In the genomic region with DNA sequence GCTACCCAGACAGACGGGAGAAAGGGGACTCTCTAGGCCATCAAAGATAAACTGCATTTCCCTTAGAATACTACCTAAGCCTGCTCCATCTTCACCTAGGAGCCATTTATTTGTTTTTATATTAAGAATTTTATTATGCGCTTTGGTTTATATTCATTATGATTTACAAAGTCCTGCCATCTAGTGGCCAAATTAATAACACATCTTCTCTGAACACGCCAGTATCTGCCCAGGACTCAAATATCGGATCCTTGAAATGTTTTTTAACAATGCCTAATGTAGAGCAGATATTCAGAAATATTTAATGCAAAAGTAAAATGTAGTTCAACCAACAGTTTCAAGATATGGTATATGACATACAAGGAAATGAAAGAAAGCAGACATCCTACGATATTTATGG, we compare ENCODE assay signal across 8 cellular contexts. TPM values are rescaled to one million over a fixed set of nuclear protein-coding genes. Genes with fewer than 3 reads are reported as not detected.
A peak's percentile ranks its signal among the peaks of the same experiment; 100 is the strongest.
DNase-seq lines count a peak whose midpoint lies in the region; ATAC-seq, FAIRE-seq and TF ChIP-seq lines count a peak whose summit lies in the region.

No MANE protein-coding gene starts in this region.

- H3K27me3 ChIP-seq in PC-3 (ENCODE audit: low read length) (0 out of 2 replicates have a peak, but pooled peaks cover 6% of the 10 kb centered on the region), thoracic aorta (replicated peaks; ENCODE audit: insufficient read depth) (no peaks in the 10 kb centered on the region)

- DNase-seq in AG09309 (ENCODE audit: low read depth) = no peak
- DNase-seq in GM18507 (ENCODE audit: extremely low spot score, insufficient read length, low read depth) = no peak
- peak; percentile 68 for DNase-seq in PC-3
- peak; percentile 51 for DNase-seq in fibroblast of peridontal ligament (ENCODE audit: extremely low read depth)
- no peak for DNase-seq in thoracic aorta (ENCODE audit: low spot score)
- DNase-seq in activated T-cell treated with anti-CD3 and anti-CD28 coated beads for 4 hours = no peak
- no peak for DNase-seq in T-helper 9 cell
- DNase-seq in activated T-helper 1 cell treated with anti-CD3 and anti-CD28 coated beads, Interleukin-12 subunit alpha, Interleukin-12 subunit beta, Interleukin-2, Interleukin-4 antibody, amounts not matched to agents 30 ng/mL and 10 ng/mL and 1 ng/mL, durations not matched to agents 14 hours and 24 hours and 36 hours (ENCODE audit: low spot score) = no peak

- H3K4me2 ChIP-seq in PC-3 (ENCODE audit: low read length) = peak overlapping the region; percentile 74; the same call in 1 of the 2 replicates

- H3K27ac Mint-ChIP-seq in activated T-helper 1 cell treated with anti-CD3 and anti-CD28 coated beads, Interleukin-12 subunit alpha, Interleukin-12 subunit beta, Interleukin-2, Interleukin-4 antibody, amounts not matched to agents 30 ng/mL and 10 ng/mL and 1 ng/mL, durations not matched to agents 14 hours and 24 hours and 36 hours = no peak overlapping the region

- H3K4me1 ChIP-seq in PC-3 (ENCODE audit: insufficient read depth, low read length) (no peaks in the 10 kb centered on the region), thoracic aorta (ENCODE audit: control insufficient read depth in 1 of 2, low read depth in 2 of 2) (no peaks in the 10 kb centered on the region)

- H3K4me3 ChIP-seq in AG09309 (ENCODE audit: control insufficient read depth, low read depth, low read length) = no peak overlapping the region
- peak overlapping the region; percentile 59; the same call in 1 of the 2 replicates for H3K4me3 ChIP-seq in PC-3 (ENCODE audit: low read length)
- no peak overlapping the region for H3K4me3 ChIP-seq in thoracic aorta

- TF ChIP-seq CTCF in AG09309 (IDR thresholded peaks at IDR 0.05; ENCODE audit: control insufficient read depth, insufficient read depth, low read depth, low read length, missing control alignments) (peak; percentile 50), PC-3 (conservative IDR thresholded peaks at IDR 0.05; ENCODE audit: low read depth, low read length) (peak; percentile 69), thoracic aorta (IDR thresholded peaks at IDR 0.05) (peak; percentile 32)

- CTCF ChIA-PET in PC-3 (lab: Charles Lee) = no interaction called here

- no peak overlapping the region for H3K4me3 Mint-ChIP-seq in activated T-helper 1 cell treated with anti-CD3 and anti-CD28 coated beads, Interleukin-12 subunit alpha, Interleukin-12 subunit beta, Interleukin-2, Interleukin-4 antibody, amounts not matched to agents 30 ng/mL and 10 ng/mL and 1 ng/mL, durations not matched to agents 14 hours and 24 hours and 36 hours

- H3K9me3 ChIP-seq in PC-3 (ENCODE audit: low read length) (no peaks in the 10 kb centered on the region), thoracic aorta (no peaks in the 10 kb centered on the region)

- no peaks in the 10 kb centered on the region for H4K20me1 ChIP-seq in PC-3 (ENCODE audit: low read length)

- peak overlapping the region; percentile 67; the same call in 1 of the 2 replicates for H2AFZ ChIP-seq in PC-3 (ENCODE audit: low read length)

- ATAC-seq in PC-3 = peak; percentile 49; the same call in 1 of the 2 replicates
- ATAC-seq in thoracic aorta (ENCODE audit: insufficient number of reproducible peaks, low FRiP score, low read depth) = no peak

- no peaks in the 10 kb centered on the region for H3K36me3 Mint-ChIP-seq in activated T-helper 1 cell treated with anti-CD3 and anti-CD28 coated beads, Interleukin-12 subunit alpha, Interleukin-12 subunit beta, Interleukin-2, Interleukin-4 antibody, amounts not matched to agents 30 ng/mL and 10 ng/mL and 1 ng/mL, durations not matched to agents 14 hours and 24 hours and 36 hours (ENCODE audit: low read depth)

- intact Hi-C loops in PC-3 (cut with micrococcal nuclease) = loop anchor here (1.0 kb wide), 1 partner anchor 61 kb away; no protein-coding TSS in a partner anchor
- intact Hi-C loops in activated T-helper 1 cell treated with anti-CD3 and anti-CD28 coated beads, Interleukin-12 subunit alpha, Interleukin-12 subunit beta, Interleukin-2, Interleukin-4 antibody, amounts not matched to agents 30 ng/mL and 10 ng/mL and 1 ng/mL, durations not matched to agents 14 hours and 24 hours and 36 hours (cut with micrococcal nuclease) = loop anchor here (2.0 kb wide), 1 partner anchor 130 kb away; no protein-coding TSS in a partner anchor

- no TSS peak for BruUV-seq in PC-3 (replicated peaks; lab: Mats Ljungman, UMichigan)

- H3K27ac ChIP-seq in PC-3 (ENCODE audit: low read length) = no peak overlapping the region
- H3K27ac ChIP-seq in thoracic aorta = no peak overlapping the region

- H3K36me3 ChIP-seq in PC-3 (ENCODE audit: low read depth, low read length) = no peaks in the 10 kb centered on the region
- H3K36me3 ChIP-seq in thoracic aorta = no peaks in the 10 kb centered on the region

- no peaks in the 10 kb centered on the region for H3K9me3 Mint-ChIP-seq in activated T-helper 1 cell treated with anti-CD3 and anti-CD28 coated beads, Interleukin-12 subunit alpha, Interleukin-12 subunit beta, Interleukin-2, Interleukin-4 antibody, amounts not matched to agents 30 ng/mL and 10 ng/mL and 1 ng/mL, durations not matched to agents 14 hours and 24 hours and 36 hours

- no peaks in the 10 kb centered on the region for H3K9me2 ChIP-seq in PC-3 (replicated peaks; ENCODE audit: low read length)

- no peaks in the 10 kb centered on the region for H3F3A ChIP-seq in PC-3 (ENCODE audit: low read length, unreplicated experiment)

- FAIRE-seq in GM18507 (lab: Jason Lieb, UNC) = peak; percentile 73

- H3K79me2 ChIP-seq in PC-3 (ENCODE audit: low read length) = no peaks in the 10 kb centered on the region

- no peak overlapping the region for H3K9ac ChIP-seq in PC-3 (ENCODE audit: low read length)

- peaks cover 6% of the 10 kb centered on the region for H3K4me1 Mint-ChIP-seq in activated T-helper 1 cell treated with anti-CD3 and anti-CD28 coated beads, Interleukin-12 subunit alpha, Interleukin-12 subunit beta, Interleukin-2, Interleukin-4 antibody, amounts not matched to agents 30 ng/mL and 10 ng/mL and 1 ng/mL, durations not matched to agents 14 hours and 24 hours and 36 hours (ENCODE audit: low read depth)

- POLR2A ChIA-PET in PC-3 (lab: Charles Lee; ENCODE audit: unreplicated experiment) = no interaction called here

- peaks cover 18% of the 10 kb centered on the region for H3K27me3 Mint-ChIP-seq in activated T-helper 1 cell treated with anti-CD3 and anti-CD28 coated beads, Interleukin-12 subunit alpha, Interleukin-12 subunit beta, Interleukin-2, Interleukin-4 antibody, amounts not matched to agents 30 ng/mL and 10 ng/mL and 1 ng/mL, durations not matched to agents 14 hours and 24 hours and 36 hours (ENCODE audit: insufficient read depth)

RNA-seq across cellular contexts. Expression of a gene that starts 20.8 kb away (rescaled TPM):
- total RNA-seq in PC-3 (2014; rRNA removed) = 63.1 and 73.9 TPM in 2 replicates
- 10 to 100 TPM; 10.8 to 20.5 TPM for total RNA-seq in thoracic aorta
- total RNA-seq in activated T-helper 1 cell treated with anti-CD3 and anti-CD28 coated beads, Interleukin-12 subunit alpha, Interleukin-12 subunit beta, Interleukin-2, Interleukin-4 antibody, amounts not matched to agents 30 ng/mL and 10 ng/mL and 1 ng/mL, durations not matched to agents 14 hours and 24 hours and 36 hours = 115 and 116 TPM in 2 replicates

Comparison
In these comparisons a context has a peak if more than half of its experiments do, and no peak if none do; other contexts are left out.
1. DNase-seq: peak in PC-3 (single experiment) and fibroblast of peridontal ligament (single experiment); none in AG09309 (single experiment), GM18507 (single experiment), thoracic aorta (single experiment), activated T-cell treated with anti-CD3 and anti-CD28 coated beads for 4 hours (single experiment), T-helper 9 cell (single experiment) and activated T-helper 1 cell treated with anti-CD3 and anti-CD28 coated beads, Interleukin-12 subunit alpha, Interleukin-12 subunit beta, Interleukin-2, Interleukin-4 antibody, amounts not matched to agents 30 ng/mL and 10 ng/mL and 1 ng/mL, durations not matched to agents 14 hours and 24 hours and 36 hours (single experiment).
2. Peak in every context shown above with its lines, with median percentiles within 50 percentile points of each other: CTCF ChIP-seq.